Comparison of ENCODE assay signal across 12 cellular contexts in genomic region chr15:51732661-51733060, GRCh38. TPM values are rescaled to one million over a fixed set of nuclear protein-coding genes. Genes with fewer than 3 reads are reported as not detected.
DNase-seq lines count a peak whose midpoint lies in the region; ATAC-seq and TF ChIP-seq lines count a peak whose summit lies in the region.
"Had no signal": no experiment of that assay in that cellular context is flagged by ENCODE, and none has a peak within 500 bp of the region (broad histone marks: within the 10 kb centered on the region; RNA-seq: fewer than 3 reads in every experiment).

No MANE protein-coding gene starts in this region.

- peaks cover 36% of the 10 kb centered on the region for H3K4me1 Mint-ChIP-seq in Calu3 (ENCODE audit: low read depth, unreplicated experiment)
- peaks cover 78% of the 10 kb centered on the region for H3K4me1 Mint-ChIP-seq in central memory CD8-positive, alpha-beta T cell

- 0 out of 2 replicates have a peak, but pooled peaks cover 2% of the 10 kb centered on the region for H3F3A ChIP-seq in Loucy (ENCODE audit: low read depth)

- no peak for ATAC-seq in central memory CD8-positive, alpha-beta T cell (replicated peaks; ENCODE audit: extremely low read depth, poor library complexity, severe bottlenecking)
- no peak for ATAC-seq in gastrocnemius medialis
- no peak for ATAC-seq in GM18858 (IDR thresholded peaks at IDR 0.05; ENCODE audit: unreplicated experiment)

- no peaks in the 10 kb centered on the region for H3K27me3 ChIP-seq in Loucy (ENCODE audit: insufficient read depth, low read length, poor library complexity, severe bottlenecking)
- H3K27me3 ChIP-seq in gastrocnemius medialis = no peaks in the 10 kb centered on the region
- peaks cover 13% of the 10 kb centered on the region for H3K27me3 ChIP-seq in hepatocyte

- no peaks in the 10 kb centered on the region for H3K9me2 ChIP-seq in Loucy (replicated peaks; ENCODE audit: low read depth, low read length)
- H3K9me2 ChIP-seq in hepatocyte (replicated peaks; ENCODE audit: insufficient read depth) = no peaks in the 10 kb centered on the region

- H3K4me2 ChIP-seq in Loucy (ENCODE audit: low read depth, low read length, poor library complexity, severe bottlenecking) = peak overlapping the region; percentile 80
- H3K4me2 ChIP-seq in hepatocyte = no peak overlapping the region

- H2AFZ ChIP-seq in Loucy (ENCODE audit: low read length) (no peak overlapping the region), hepatocyte (no peak overlapping the region)

- no peaks in the 10 kb centered on the region for H3K9me3 Mint-ChIP-seq in Calu3 (ENCODE audit: low read depth, unreplicated experiment)
- no peaks in the 10 kb centered on the region for H3K9me3 Mint-ChIP-seq in central memory CD8-positive, alpha-beta T cell

- H4K20me1 ChIP-seq in Loucy (ENCODE audit: insufficient read depth, low read length, poor library complexity, severe bottlenecking) (peaks cover 7% of the 10 kb centered on the region), hepatocyte (ENCODE audit: insufficient read depth, poor library complexity, severe bottlenecking) (no peaks in the 10 kb centered on the region)

- BruUV-seq in Calu3 (replicated peaks; lab: Mats Ljungman, UMichigan) = no TSS peak

- H3K36me3 ChIP-seq in Loucy (ENCODE audit: insufficient read depth, low read length) (no peaks in the 10 kb centered on the region), gastrocnemius medialis (no peaks in the 10 kb centered on the region), hepatocyte (replicated peaks; ENCODE audit: insufficient read depth, low read depth) (no peaks in the 10 kb centered on the region)

- peak overlapping the region; percentile 67 for H3K9ac ChIP-seq in Loucy (ENCODE audit: low read depth, low read length, poor library complexity, severe bottlenecking)

- H3K4me3 ChIP-seq in Loucy (ENCODE audit: low read length, poor library complexity, severe bottlenecking) (peak overlapping the region; percentile 80), gastrocnemius medialis (no peak overlapping the region), hepatocyte (no peak overlapping the region)

- peak overlapping the region; percentile 35 for H3K27ac Mint-ChIP-seq in Calu3 (ENCODE audit: unreplicated experiment)
- peak overlapping the region; percentile 97 for H3K27ac Mint-ChIP-seq in central memory CD8-positive, alpha-beta T cell (ENCODE audit: low read depth)

- in situ Hi-C loops in gastrocnemius medialis (cut with MboI; ENCODE audit: low sequenced_read_pairs in 4 of 4) = no loop called here

- H3K79me2 ChIP-seq in Loucy (ENCODE audit: insufficient read depth, low read length) = peaks cover 89% of the 10 kb centered on the region
- peaks cover 3% of the 10 kb centered on the region for H3K79me2 ChIP-seq in hepatocyte

- peaks cover 65% of the 10 kb centered on the region for H3K4me1 ChIP-seq in Loucy (ENCODE audit: insufficient read depth, low read length, poor library complexity, severe bottlenecking)
- peaks cover 37 to 48% of the 10 kb centered on the region in 2 donors for H3K4me1 ChIP-seq in gastrocnemius medialis
- peaks cover 6% of the 10 kb centered on the region for H3K4me1 ChIP-seq in hepatocyte (ENCODE audit: insufficient read depth)

- DNase-seq in Calu3 (no peak), gastrocnemius medialis (no peak), hepatocyte (ENCODE audit: low spot score) (no peak), superior temporal gyrus (ENCODE audit: extremely low spot score) (no peak)
- DNase-seq in central memory CD8-positive, alpha-beta T cell (ENCODE audit: low spot score in 2 of 2) = no peak
- DNase-seq: activated gamma-delta T cell, midbrain, NCI-H345 had no signal

- H3K9me3 ChIP-seq in Loucy (ENCODE audit: insufficient read depth, low read depth, low read length) = no peaks in the 10 kb centered on the region
- H3K9me3 ChIP-seq in gastrocnemius medialis = no peaks in the 10 kb centered on the region
- H3K9me3 ChIP-seq in hepatocyte (ENCODE audit: low read depth) = no peaks in the 10 kb centered on the region

- H3K27ac ChIP-seq in gastrocnemius medialis (peak overlapping the region; percentile 57 to 82 (median 66)), hepatocyte (no peak overlapping the region)
- H3K27ac ChIP-seq: VCaP had no signal

- H3K27me3 Mint-ChIP-seq in Calu3 (ENCODE audit: unreplicated experiment) = no peaks in the 10 kb centered on the region
- H3K27me3 Mint-ChIP-seq in central memory CD8-positive, alpha-beta T cell = no peaks in the 10 kb centered on the region

- WGBS in hepatocyte (ENCODE audit: low lambda C conversion rate, missing lambda C conversion rate) = 89% methylated on average over 2 of the region's 2 CpGs

- H3K36me3 Mint-ChIP-seq in Calu3 (ENCODE audit: insufficient read depth, unreplicated experiment) = peaks cover 19% of the 10 kb centered on the region
- H3K36me3 Mint-ChIP-seq in central memory CD8-positive, alpha-beta T cell (ENCODE audit: insufficient read depth) = peaks cover 25% of the 10 kb centered on the region

- TF ChIP-seq POLR2A in gastrocnemius medialis (IDR thresholded peaks at IDR 0.05) = no peak

- no peak for TF ChIP-seq CTCF in Calu3 (IDR thresholded peaks at IDR 0.05; ENCODE audit: unreplicated experiment)
- TF ChIP-seq CTCF in Loucy (conservative IDR thresholded peaks at IDR 0.05; ENCODE audit: low read length) = no peak
- TF ChIP-seq CTCF in gastrocnemius medialis (IDR thresholded peaks at IDR 0.05 in 4 of 5, conservative IDR thresholded peaks at IDR 0.05 in 1 of 5) = no peak
- TF ChIP-seq CTCF in hepatocyte (IDR thresholded peaks at IDR 0.05; ENCODE audit: poor library complexity) = no peak

- CTCF ChIA-PET in Calu3 (lab: Charles Lee) = interaction anchor here (1.1 to 1.8 kb wide), 2 partner anchors 44 to 58 kb away, joined by 4 to 6 read pairs; no protein-coding TSS in a partner anchor

- H3K4me3 Mint-ChIP-seq in Calu3 (ENCODE audit: low read depth, unreplicated experiment) = no peak overlapping the region
- peak overlapping the region; percentile 77 for H3K4me3 Mint-ChIP-seq in central memory CD8-positive, alpha-beta T cell

- intact Hi-C loops in Calu3 (cut with micrococcal nuclease; ENCODE audit: unreplicated experiment) = no loop called here
- intact Hi-C loops in gastrocnemius medialis (cut with DNase I; ENCODE audit: low total_unique reads) = no loop called here

RNA-seq across cellular contexts. Expression of gene LYSMD2, which starts 4.8 kb away (rescaled TPM):
- total RNA-seq in Calu3 (2022) = 14.3 TPM in 2 replicates
- total RNA-seq in gastrocnemius medialis = 10 to 100 TPM in 2 of 4 donors, 1 to 10 TPM in 2; 5.8 to 16.1 (median 10.6) TPM
- total RNA-seq in hepatocyte = 5.1 and 7.6 TPM in 2 replicates
- 5.1 and 5.5 TPM in 2 replicates for polyA plus RNA-seq in hepatocyte

RNA-seq across cellular contexts. Expression of gene TMOD2, which starts 18.7 kb away (rescaled TPM):
- total RNA-seq in Calu3 (2022) = 0.64 and 1.0 TPM in 2 replicates
- 1 to 10 TPM; 1.0 to 4.8 (median 2.4) TPM for total RNA-seq in gastrocnemius medialis
- total RNA-seq in hepatocyte = 2.9 and 3.9 TPM in 2 replicates
- polyA plus RNA-seq in hepatocyte = 1.0 and 1.7 TPM in 2 replicates

RNA-seq across cellular contexts. Expression of gene SCG3, which starts 51.4 kb away (rescaled TPM):
- total RNA-seq in Calu3 (2022) (not detected in 2 replicates), gastrocnemius medialis (not detected), hepatocyte (0.20 and 0.44 TPM in 2 replicates)
- 0.06 and 0.11 TPM in 2 replicates for polyA plus RNA-seq in hepatocyte
- total RNA-seq: glomerular endothelial cell had no signal
